ENCODE assay signal across 26 cellular contexts in the genomic region with DNA sequence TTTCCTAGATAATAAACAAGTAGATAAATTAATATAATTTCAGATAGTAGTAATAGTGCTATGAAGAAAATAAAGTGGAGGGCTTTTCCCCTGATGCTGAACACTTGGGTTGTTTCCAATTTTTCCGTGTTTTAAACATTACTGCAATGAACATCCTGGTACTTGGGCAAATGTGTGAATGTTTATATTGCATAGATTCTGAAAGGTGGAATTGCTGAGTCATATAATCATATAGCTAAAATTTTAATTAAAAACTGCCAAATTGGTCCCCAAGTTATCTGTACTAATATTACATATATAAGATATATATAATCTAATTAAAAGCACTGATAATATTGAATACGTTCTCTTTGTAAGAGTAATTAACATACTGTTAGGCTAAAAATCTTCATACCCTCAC.
"Had no signal": no experiment of that assay in that cellular context is flagged by ENCODE, and none has a peak within 500 bp of the region (broad histone marks: within the 10 kb centered on the region; RNA-seq: fewer than 3 reads in every experiment).

No MANE protein-coding gene starts in this region.

- H3K4me2 ChIP-seq: neural progenitor cell had no signal

- H3K36me3 Mint-ChIP-seq: naive B cell; natural killer cell; neural progenitor cell; stimulated activated memory B cell treated with anti-CD40 and anti-IgM and Interleukin-4, amounts not matched to agents 10 μg/mL and 1 μg/mL and 100 μg/mL, for 72 hours had no signal

- H3K4me3 ChIP-seq: left ventricle myocardium inferior, lung, neural progenitor cell, psoas muscle, testis, thyroid gland, transverse colon, upper lobe of left lung, vagina had no signal

- H2AFZ ChIP-seq: neural progenitor cell, parathyroid adenoma had no signal

- H3K9me3 Mint-ChIP-seq: mesothelial cell of epicardium; naive B cell; natural killer cell; stimulated activated memory B cell treated with anti-CD40 and anti-IgM and Interleukin-4, amounts not matched to agents 10 μg/mL and 1 μg/mL and 100 μg/mL, for 72 hours; stimulated activated naive CD8-positive, alpha-beta T cell treated with anti-CD3 and anti-CD28 coated beads, Interleukin-15, amount 100 ng/mL, for 72 hours had no signal

- H3K27ac ChIP-seq: left ventricle myocardium inferior, neural progenitor cell, neutrophil, parathyroid adenoma, psoas muscle, testis, thyroid gland, upper lobe of left lung, vagina had no signal

- H3K27ac Mint-ChIP-seq: mesothelial cell of epicardium; naive B cell; natural killer cell; neural progenitor cell; stimulated activated memory B cell treated with anti-CD40 and anti-IgM and Interleukin-4, amounts not matched to agents 10 μg/mL and 1 μg/mL and 100 μg/mL, for 72 hours; stimulated activated naive CD8-positive, alpha-beta T cell treated with anti-CD3 and anti-CD28 coated beads, Interleukin-15, amount 100 ng/mL, for 72 hours had no signal

- H3K4me3 Mint-ChIP-seq: mesothelial cell of epicardium; naive B cell; natural killer cell; nephron progenitor cell; neural progenitor cell; stimulated activated memory B cell treated with anti-CD40 and anti-IgM and Interleukin-4, amounts not matched to agents 10 μg/mL and 1 μg/mL and 100 μg/mL, for 72 hours; stimulated activated naive CD8-positive, alpha-beta T cell treated with anti-CD3 and anti-CD28 coated beads, Interleukin-15, amount 100 ng/mL, for 72 hours had no signal

- H3K9me3 ChIP-seq: left ventricle myocardium inferior, neutrophil, psoas muscle, testis, thyroid gland, transverse colon, upper lobe of left lung, vagina had no signal

- FAIRE-seq: small intestine had no signal

- DNase-seq: hippocampal formation; left ventricle myocardium inferior; naive B cell; natural killer cell; nephron progenitor cell; occipital lobe; psoas muscle; small intestine; stimulated activated CD4-positive, alpha-beta T cell treated with anti-CD3 and anti-CD28 coated beads, Interleukin-1b, Interleukin-23, amount 100 ng/mL, for 48 hours; stimulated activated CD4-positive, alpha-beta T cell treated with anti-CD3 and anti-CD28 coated beads, Interleukin-2, amount 100 ng/mL, for 48 hours; stimulated activated CD4-positive, alpha-beta T cell treated with anti-CD3 and anti-CD28 coated beads, Interleukin-4, amount 100 ng/mL, for 4 hours; stimulated activated CD8-positive, alpha-beta memory T cell treated with anti-CD3 and anti-CD28 coated beads, Interleukin-4, amount 100 ng/mL, for 48 hours; stimulated activated naive CD4-positive, alpha-beta T cell treated with Interleukin-2 at 50 U/mL for 16 hours; stimulated activated naive CD8-positive, alpha-beta T cell treated with anti-CD3 and anti-CD28 coated beads, Interleukin-15, amount 100 ng/mL, for 72 hours; testis; thyroid gland; transverse colon; upper lobe of left lung had no signal

- ATAC-seq: natural killer cell; sciatic nerve; stimulated activated memory B cell treated with anti-CD40 and anti-IgM and Interleukin-4, amounts not matched to agents 10 μg/mL and 1 μg/mL and 100 μg/mL, for 72 hours; stimulated activated naive CD8-positive, alpha-beta T cell treated with anti-CD3 and anti-CD28 coated beads, Interleukin-15, amount 100 ng/mL, for 72 hours had no signal

- H3K9ac ChIP-seq: neural progenitor cell, parathyroid adenoma had no signal

- H3K36me3 ChIP-seq: left ventricle myocardium inferior, neural progenitor cell, neutrophil, thyroid gland, transverse colon, upper lobe of left lung, vagina had no signal

- H3K4me1 ChIP-seq: thyroid gland had no signal

- H3K4me1 Mint-ChIP-seq: naive B cell; stimulated activated memory B cell treated with anti-CD40 and anti-IgM and Interleukin-4, amounts not matched to agents 10 μg/mL and 1 μg/mL and 100 μg/mL, for 72 hours; stimulated activated naive CD8-positive, alpha-beta T cell treated with anti-CD3 and anti-CD28 coated beads, Interleukin-15, amount 100 ng/mL, for 72 hours had no signal

- H3K27me3 ChIP-seq: neural progenitor cell, neutrophil, testis, thyroid gland, transverse colon, upper lobe of left lung, vagina had no signal
